ENCODE assay signal across 8 cellular contexts in genomic region chr15:67456677-67457529, GRCh38.
A peak's percentile ranks its signal among the peaks of the same experiment; 100 is the strongest.
DNase-seq lines count a peak whose midpoint lies in the region; ATAC-seq, FAIRE-seq and TF ChIP-seq lines count a peak whose summit lies in the region.

No MANE protein-coding gene starts in this region.

- no peak overlapping the region for H3K27ac Mint-ChIP-seq in activated naive CD4-positive, alpha-beta T cell treated with anti-CD3 and anti-CD28 coated beads for 36 hours

- TF ChIP-seq POLR2A in GM12891 (IDR thresholded peaks at IDR 0.05; ENCODE audit: low read depth, low read length): no peak
- no peak for TF ChIP-seq POLR2A in upper lobe of left lung (IDR thresholded peaks at IDR 0.05)

- H3K9me3 ChIP-seq in upper lobe of left lung: no peaks in the 10 kb centered on the region

- no peaks in the 10 kb centered on the region for H3K27me3 ChIP-seq in upper lobe of left lung

- CTCF ChIA-PET in activated naive CD4-positive, alpha-beta T cell treated with anti-CD3 and anti-CD28 coated beads for 36 hours (lab: Charles Lee): interaction anchor here (0.7 to 5.7 kb wide), 24 partner anchors 9 to 554 kb away, joined by 3 to 46 read pairs (median 3); no protein-coding TSS in a partner anchor

- WGBS in upper lobe of left lung, 2 donors: 12 to 30% methylated on average over 8 of the region's 8 CpGs

- H3K27me3 Mint-ChIP-seq in activated naive CD4-positive, alpha-beta T cell treated with anti-CD3 and anti-CD28 coated beads for 36 hours (ENCODE audit: low read depth): no peaks in the 10 kb centered on the region

- H3K4me3 ChIP-seq in upper lobe of left lung: no peak overlapping the region

- FAIRE-seq in GM12891 (lab: Jason Lieb, UNC): peak; percentile 55

- DNase-seq in GM12891 (ENCODE audit: insufficient read length, low spot score) (peak; percentile 54), NAMALWA (ENCODE audit: low spot score) (peak; percentile 84), glomerular visceral epithelial cell (ENCODE audit: extremely low spot score) (peak; percentile 67), pons (ENCODE audit: low spot score) (peak; percentile 75), upper lobe of left lung (peak in 1 of 2 donors; percentile 83)
- peak; percentile 91 for DNase-seq in activated naive CD4-positive, alpha-beta T cell treated with anti-CD3 and anti-CD28 coated beads for 36 hours

- intact Hi-C loops in activated naive CD4-positive, alpha-beta T cell treated with anti-CD3 and anti-CD28 coated beads for 36 hours (cut with micrococcal nuclease): loop anchor here (1.0 kb wide), 2 partner anchors 64 to 379 kb away; partner anchors contain the start of gene C15orf61

- H3K27ac ChIP-seq in upper lobe of left lung: no peak overlapping the region

- TF ChIP-seq CTCF in upper lobe of left lung (IDR thresholded peaks at IDR 0.05): peak; percentile 74 to 85 (median 80)

- H3K4me1 Mint-ChIP-seq in activated naive CD4-positive, alpha-beta T cell treated with anti-CD3 and anti-CD28 coated beads for 36 hours (ENCODE audit: low read depth): peaks cover 3% of the 10 kb centered on the region

- peaks cover 2% of the 10 kb centered on the region for H3K36me3 Mint-ChIP-seq in activated naive CD4-positive, alpha-beta T cell treated with anti-CD3 and anti-CD28 coated beads for 36 hours (ENCODE audit: low read depth)

- H3K4me3 Mint-ChIP-seq in activated naive CD4-positive, alpha-beta T cell treated with anti-CD3 and anti-CD28 coated beads for 36 hours: no peak overlapping the region

- no peak for TF ChIP-seq EP300 in upper lobe of left lung (IDR thresholded peaks at IDR 0.05)

- H3K36me3 ChIP-seq in upper lobe of left lung: no peaks in the 10 kb centered on the region

- peaks cover 0 to 7% (median 1%) of the 10 kb centered on the region in 4 donors for H3K4me1 ChIP-seq in upper lobe of left lung

- ATAC-seq in SK-N-SH treated with all-trans-retinoic acid at 6 μM for 48 hours (peak; percentile 99), upper lobe of left lung (ENCODE audit: low FRiP score in 2 of 2) (peak; percentile 88 to 90), HG03108 (IDR thresholded peaks at IDR 0.05; ENCODE audit: unreplicated experiment) (no peak)

- no peaks in the 10 kb centered on the region for H3K9me3 Mint-ChIP-seq in activated naive CD4-positive, alpha-beta T cell treated with anti-CD3 and anti-CD28 coated beads for 36 hours

TF ChIP-seq in GM12891, 5 proteins besides CTCF, POLR2A, EP300 and RAD21:
- TF ChIP-seq POU2F2 (IDR thresholded peaks at IDR 0.05; ENCODE audit: low read depth, low read length) (peak; percentile 36; the same call in 1 of the 2 replicates), TAF1 (IDR thresholded peaks at IDR 0.05; ENCODE audit: low read depth, low read length) (no peak)

TF ChIP-seq in SK-N-SH treated with all-trans-retinoic acid at 6 μM for 48 hours, 23 proteins besides CTCF, POLR2A, EP300 and RAD21:
- TF ChIP-seq TCF4 (CRISPR knock-in tag; IDR thresholded peaks at IDR 0.05; ENCODE audit: borderline replicate concordance) (no peak), PPARA (CRISPR knock-in tag; IDR thresholded peaks at IDR 0.05; ENCODE audit: borderline replicate concordance) (no peak), ZC3H10 (CRISPR knock-in tag; IDR thresholded peaks at IDR 0.05) (no peak)
